19 cellular contexts compared by ENCODE assay signal in genomic region chr15:77554306-77555080, GRCh38.
DNase-seq lines count a peak whose midpoint lies in the region; ATAC-seq and TF ChIP-seq lines count a peak whose summit lies in the region.
"Had no signal": no experiment of that assay in that cellular context is flagged by ENCODE, and none has a peak within 500 bp of the region (broad histone marks: within the 10 kb centered on the region; RNA-seq: fewer than 3 reads in every experiment).

No MANE protein-coding gene starts in this region.

- peak overlapping the region in 8 of 11 experiments; percentile 25 to 76 (median 61); a peak in 17 of 22 replicates for H3K4me2 ChIP-seq in BLaER1 treated with 17β-estradiol and CSF1 and Interleukin-3, amounts not matched to agents 10 nM and 100 nM

- H3K4me3 ChIP-seq in BLaER1 treated with 17β-estradiol and CSF1 and Interleukin-3, amounts not matched to agents 10 nM and 100 nM, result no peak overlapping the region
- no peak overlapping the region for H3K4me3 ChIP-seq in WERI-Rb-1 (ENCODE audit: low read depth, low read length)

- no peaks in the 10 kb centered on the region for H3K36me3 ChIP-seq in BLaER1 treated with 17β-estradiol and CSF1 and Interleukin-3, amounts not matched to agents 10 nM and 100 nM
- H3K36me3 ChIP-seq in WERI-Rb-1, result no peaks in the 10 kb centered on the region

- peak overlapping the region in 5 of 11 experiments; percentile 3 to 57 (median 28); a peak in 5 of 22 replicates for H3K9ac ChIP-seq in BLaER1 treated with 17β-estradiol and CSF1 and Interleukin-3, amounts not matched to agents 10 nM and 100 nM

- peak overlapping the region in 4 of 11 experiments; percentile 3 to 31 (median 29); a peak in 3 of 22 replicates for H3K27ac ChIP-seq in BLaER1 treated with 17β-estradiol and CSF1 and Interleukin-3, amounts not matched to agents 10 nM and 100 nM
- H3K27ac ChIP-seq in WERI-Rb-1, result peak overlapping the region; percentile 70
- H3K27ac ChIP-seq in foreskin keratinocyte, result no peak overlapping the region

- no peak for ATAC-seq in foreskin keratinocyte
- ATAC-seq: activated CD4-positive, alpha-beta T cell treated with anti-CD3 and anti-CD28 coated beads for 36 hours; activated CD8-positive, alpha-beta memory T cell treated with anti-CD3 and anti-CD28 coated beads, Interleukin-2, amount 10 ng/mL, durations not matched to agents 7 days and 5 days; CD8-positive, alpha-beta T cell; left ventricle myocardium superior had no signal

- peaks cover 60% of the 10 kb centered on the region for H3K4me1 Mint-ChIP-seq in glutamatergic neuron (ENCODE audit: low read depth, unreplicated experiment)
- H3K4me1 Mint-ChIP-seq: activated CD4-positive, alpha-beta T cell treated with anti-CD3 and anti-CD28 coated beads for 36 hours; activated CD8-positive, alpha-beta memory T cell treated with anti-CD3 and anti-CD28 coated beads, Interleukin-2, amount 10 ng/mL, durations not matched to agents 7 days and 5 days had no signal

- H3K27me3 ChIP-seq in BLaER1 treated with 17β-estradiol and CSF1 and Interleukin-3, amounts not matched to agents 10 nM and 100 nM, result no peaks in the 10 kb centered on the region
- H3K27me3 ChIP-seq in WERI-Rb-1 (ENCODE audit: insufficient read depth, low read depth, severe bottlenecking) (no peaks in the 10 kb centered on the region), foreskin keratinocyte (no peaks in the 10 kb centered on the region)

- no peak for TF ChIP-seq CTCF in WERI-Rb-1 (IDR thresholded peaks at IDR 0.05; ENCODE audit: low read depth, low read length)
- no peak for TF ChIP-seq CTCF in glutamatergic neuron (IDR thresholded peaks at IDR 0.05; ENCODE audit: partially characterized antibody, unreplicated experiment)
- TF ChIP-seq CTCF in foreskin keratinocyte (conservative IDR thresholded peaks at IDR 0.05), result no peak

- peak overlapping the region; percentile 76 for H3K27ac Mint-ChIP-seq in glutamatergic neuron (ENCODE audit: unreplicated experiment)
- H3K27ac Mint-ChIP-seq: activated CD4-positive, alpha-beta T cell treated with anti-CD3 and anti-CD28 coated beads for 36 hours; activated CD8-positive, alpha-beta memory T cell treated with anti-CD3 and anti-CD28 coated beads, Interleukin-2, amount 10 ng/mL, durations not matched to agents 7 days and 5 days; activated T-helper 2 cell treated with anti-CD3 and anti-CD28 coated beads, Interferon-gamma antibody, Interleukin-2, Interleukin-4, amounts not matched to agents 10 μg/mL and 5 μg/mL and 100 μg/mL, durations not matched to agents 14 hours and 24 hours and 36 hours; CD8-positive, alpha-beta T cell; HFFc6; stimulated activated naive CD8-positive, alpha-beta T cell treated with anti-CD3 and anti-CD28 coated beads, Interleukin-15, Interleukin-2, amounts not matched to agents 100 ng/mL and 50 ng/mL, for 24 hours had no signal

- peaks cover 0 to 27% (median 22%) of the 10 kb centered on the region in 10 experiments; a peak in 16 of 20 replicates for H3K4me1 ChIP-seq in BLaER1 treated with 17β-estradiol and CSF1 and Interleukin-3, amounts not matched to agents 10 nM and 100 nM
- no peaks in the 10 kb centered on the region for H3K4me1 ChIP-seq in foreskin keratinocyte

- H4K20me1 ChIP-seq in BLaER1 treated with 17β-estradiol and CSF1 and Interleukin-3, amounts not matched to agents 10 nM and 100 nM, result no peaks in the 10 kb centered on the region

- no peaks in the 10 kb centered on the region for H3K9me3 ChIP-seq in BLaER1 treated with 17β-estradiol and CSF1 and Interleukin-3, amounts not matched to agents 10 nM and 100 nM (replicated peaks in 1 of 11)
- no peaks in the 10 kb centered on the region for H3K9me3 ChIP-seq in WERI-Rb-1 (ENCODE audit: severe bottlenecking)

- H3K4me3 Mint-ChIP-seq in glutamatergic neuron (ENCODE audit: unreplicated experiment), result peak overlapping the region; percentile 59
- H3K4me3 Mint-ChIP-seq: activated CD4-positive, alpha-beta T cell treated with anti-CD3 and anti-CD28 coated beads for 36 hours; activated CD8-positive, alpha-beta memory T cell treated with anti-CD3 and anti-CD28 coated beads, Interleukin-2, amount 10 ng/mL, durations not matched to agents 7 days and 5 days; CD8-positive, alpha-beta T cell; HFFc6; stimulated activated naive CD8-positive, alpha-beta T cell treated with anti-CD3 and anti-CD28 coated beads, Interleukin-15, Interleukin-2, amounts not matched to agents 100 ng/mL and 50 ng/mL, for 24 hours had no signal

- DNase-seq in WERI-Rb-1 (peak; percentile 85), glutamatergic neuron (peak; percentile 74), occipital lobe (lab: John Stamatoyannopoulos, UW) (peak; percentile 68), foreskin keratinocyte (no peak), NOMO-1 (lab: John Stamatoyannopoulos, UW; ENCODE audit: unreplicated experiment in 2 of 2) (no peak), NCI-H1417 (lab: John Stamatoyannopoulos, UW) (no peak)
- DNase-seq in NK-92 treated with Interleukin-12 subunit alpha and Interleukin-12 subunit beta, amount 100 ng/mL, for 24 hours (lab: John Stamatoyannopoulos, UW), result no peak
- DNase-seq: activated CD4-positive, alpha-beta T cell treated with anti-CD3 and anti-CD28 coated beads for 36 hours; activated CD8-positive, alpha-beta memory T cell treated with anti-CD3 and anti-CD28 coated beads, Interleukin-2, amount 10 ng/mL, durations not matched to agents 7 days and 5 days; CD8-positive, alpha-beta T cell; HFFc6; IMR-90; left ventricle myocardium superior; NCI-H1436 treated with DMSO at 0.1 percent for 48 hours; RPMI8226; stimulated activated CD4-positive, alpha-beta T cell treated with anti-CD3 and anti-CD28 coated beads, Interleukin-1b, Interleukin-23, amount 100 ng/mL, for 48 hours had no signal

- peaks cover 11% of the 10 kb centered on the region for H3K27me3 Mint-ChIP-seq in glutamatergic neuron (ENCODE audit: unreplicated experiment)
- H3K27me3 Mint-ChIP-seq: activated CD4-positive, alpha-beta T cell treated with anti-CD3 and anti-CD28 coated beads for 36 hours; activated CD8-positive, alpha-beta memory T cell treated with anti-CD3 and anti-CD28 coated beads, Interleukin-2, amount 10 ng/mL, durations not matched to agents 7 days and 5 days had no signal

- no peaks in the 10 kb centered on the region for H3K36me3 Mint-ChIP-seq in glutamatergic neuron (ENCODE audit: unreplicated experiment)
- H3K36me3 Mint-ChIP-seq: activated CD8-positive, alpha-beta memory T cell treated with anti-CD3 and anti-CD28 coated beads, Interleukin-2, amount 10 ng/mL, durations not matched to agents 7 days and 5 days; CD8-positive, alpha-beta T cell had no signal

- H3K9me3 Mint-ChIP-seq in glutamatergic neuron (ENCODE audit: unreplicated experiment), result peaks cover 15% of the 10 kb centered on the region
- H3K9me3 Mint-ChIP-seq: activated T-helper 2 cell treated with anti-CD3 and anti-CD28 coated beads, Interferon-gamma antibody, Interleukin-2, Interleukin-4, amounts not matched to agents 10 μg/mL and 5 μg/mL and 100 μg/mL, durations not matched to agents 14 hours and 24 hours and 36 hours; CD8-positive, alpha-beta T cell; HFFc6; stimulated activated naive CD8-positive, alpha-beta T cell treated with anti-CD3 and anti-CD28 coated beads, Interleukin-15, Interleukin-2, amounts not matched to agents 100 ng/mL and 50 ng/mL, for 24 hours had no signal

Comparison
In these comparisons a context has a peak if more than half of its experiments do, and no peak if none do; other contexts are left out.
1. DNase-seq: peak in WERI-Rb-1 (single experiment), glutamatergic neuron (single experiment) and occipital lobe (single experiment); none in foreskin keratinocyte (0 of 2), NOMO-1 (0 of 2), NCI-H1417 (0 of 3) and NK-92 treated with Interleukin-12 subunit alpha and Interleukin-12 subunit beta, amount 100 ng/mL, for 24 hours (single experiment).